8 cellular contexts compared by ENCODE assay signal in the genomic region with DNA sequence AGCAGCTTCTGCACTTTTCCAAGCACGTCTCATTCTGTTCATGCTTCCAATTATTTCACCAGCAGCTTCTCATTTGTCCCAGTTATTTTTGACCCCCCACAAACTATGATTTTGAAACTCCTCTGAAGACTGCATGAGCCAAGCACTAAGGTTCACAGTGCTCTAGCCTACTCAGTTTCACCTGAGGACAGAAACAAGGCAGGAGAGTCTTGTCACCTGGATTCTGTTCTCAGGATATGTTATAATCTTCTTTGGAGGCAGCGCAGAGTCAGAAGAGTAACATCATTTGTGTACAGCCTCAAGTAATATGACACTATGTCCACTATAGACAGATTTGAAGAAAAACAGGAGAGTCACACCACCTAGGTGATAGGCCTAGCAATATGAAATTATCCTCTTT.
"Had no signal": no experiment of that assay in that cellular context is flagged by ENCODE, and none has a peak within 500 bp of the region (broad histone marks: within the 10 kb centered on the region; RNA-seq: fewer than 3 reads in every experiment).

No MANE protein-coding gene starts in this region.

- DNase-seq: GM23248, GOT3, H7, H9, HCEC 1CT, HFFc6 had no signal

- H3K27ac Mint-ChIP-seq: H9, HFFc6 had no signal

- H3K36me3 ChIP-seq: HAP-1 had no signal

- H3K4me3 ChIP-seq: GM23248, HAP-1 had no signal

- H3K4me1 ChIP-seq: HAP-1 had no signal

- ATAC-seq: HCT116 had no signal

- H3K4me3 Mint-ChIP-seq: H9, HFFc6 had no signal

- H3K27ac ChIP-seq: GM23248 had no signal

- H3K4me1 Mint-ChIP-seq: H9 had no signal

- H2AFZ ChIP-seq: GM23248 had no signal

- H3K9me3 Mint-ChIP-seq: H9 had no signal

- H3K9me3 ChIP-seq: HAP-1 had no signal
